ENCODE assay signal across 6 cellular contexts in genomic region chr11:105852427-105852826, GRCh38.
"Had no signal": no experiment of that assay in that cellular context is flagged by ENCODE, and none has a peak within 500 bp of the region (broad histone marks: within the 10 kb centered on the region; RNA-seq: fewer than 3 reads in every experiment).

No MANE protein-coding gene starts in this region.

- H3K27ac ChIP-seq: HL-60 had no signal

- H3K4me3 ChIP-seq: GM23338 had no signal

- H3K4me2 ChIP-seq: GM23338 had no signal

- H2AFZ ChIP-seq: GM23338 had no signal

- DNase-seq: H9, HCEC 1CT, KBM-7 had no signal

- ATAC-seq: GM23338, HepG2 had no signal
